32 cellular contexts compared by ENCODE assay signal in the genomic region with DNA sequence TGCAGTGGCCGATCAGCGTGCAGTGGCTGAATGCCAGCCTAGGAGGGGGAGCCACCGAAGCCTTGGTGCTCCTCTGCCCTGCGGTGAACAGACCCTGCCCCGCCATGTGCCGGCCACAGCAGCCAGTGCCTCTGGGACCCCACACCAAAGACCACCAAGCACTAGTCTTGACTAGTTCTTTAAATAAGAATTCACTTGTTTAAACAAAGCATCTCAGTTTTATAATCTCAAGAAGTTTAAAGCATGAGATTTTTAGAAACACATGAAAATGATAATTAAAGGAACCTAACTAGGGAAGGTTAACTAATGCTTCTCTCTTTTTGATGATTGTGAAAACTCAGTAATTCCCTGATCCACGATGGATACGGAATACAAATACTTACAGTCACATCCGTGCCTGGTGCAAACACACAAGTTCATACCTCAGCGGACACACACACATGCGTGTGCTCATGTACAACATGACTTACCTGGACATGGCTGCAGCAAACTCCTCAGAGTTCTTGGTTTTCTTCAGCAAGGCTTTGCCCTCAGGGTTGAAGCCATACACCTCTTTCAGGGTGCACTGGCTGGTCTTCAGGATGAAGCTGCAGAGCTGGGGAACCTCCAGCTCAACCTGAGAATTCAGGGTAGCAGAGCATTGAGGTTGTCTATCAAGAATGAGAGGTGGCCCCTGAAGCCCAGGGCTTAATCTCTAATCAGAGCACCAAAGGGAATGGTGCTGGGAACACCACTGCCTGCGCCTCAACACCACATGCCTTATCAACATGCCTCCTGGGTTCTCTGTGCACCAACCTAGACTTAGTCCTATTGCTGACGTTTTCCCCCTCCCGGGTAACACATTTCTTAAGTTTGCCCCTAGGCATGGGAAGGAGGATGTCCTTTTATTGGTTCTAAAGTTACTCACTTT. TPM values are rescaled to one million over a fixed set of nuclear protein-coding genes. Genes with fewer than 3 reads are reported as not detected.
"Had no signal": no experiment of that assay in that cellular context is flagged by ENCODE, and none has a peak within 500 bp of the region (broad histone marks: within the 10 kb centered on the region; RNA-seq: fewer than 3 reads in every experiment).

No MANE protein-coding gene starts in this region.

- H3K9me3 ChIP-seq: adrenal gland, esophagus squamous epithelium, left lung, pancreas, prostate gland, spleen had no signal

- H3K27ac ChIP-seq: adrenal gland, cardiac muscle cell, left lung, pancreas, prostate gland, spleen, WERI-Rb-1 had no signal

- H3K4me3 ChIP-seq: adrenal gland, cardiac muscle cell, esophagus squamous epithelium, left lung, pancreas, prostate gland, spleen had no signal

- H3K4me1 ChIP-seq: adrenal gland, prostate gland had no signal

- ATAC-seq: activated CD4-positive, CD25-positive, alpha-beta regulatory T cell treated with anti-CD3 and anti-CD28 coated beads, Interleukin-2, amount 50 U/mL, for 24 hours; left lung; pancreas; T-helper 17 cell had no signal

- H3K36me3 ChIP-seq: adrenal gland, cardiac muscle cell, esophagus squamous epithelium, left lung, pancreas, prostate gland, spleen, WERI-Rb-1 had no signal

- DNase-seq: activated CD4-positive, alpha-beta T cell treated with anti-CD3 and anti-CD28 coated beads for 48 hours; activated CD4-positive, alpha-beta T cell treated with anti-CD3 and anti-CD28 coated beads, Interleukin-2, amount 50 U/mL, for 48 hours; activated CD8-positive, alpha-beta memory T cell treated with anti-CD3 and anti-CD28 coated beads for 24 hours; activated effector memory CD4-positive, alpha-beta T cell treated with anti-CD3 and anti-CD28 coated beads, Interleukin-2, amount 50 U/mL, for 16 hours; activated naive CD4-positive, alpha-beta T cell treated with anti-CD3 and anti-CD28 coated beads for 36 hours; activated naive CD8-positive, alpha-beta T cell treated with anti-CD3 and anti-CD28 coated beads for 36 hours; activated T-cell treated with anti-CD3 and anti-CD28 coated beads, Interleukin-2, amount 50 U/mL, for 1 hour; adrenal gland; aorta; effector CD4-positive, alpha-beta T cell; esophagus squamous epithelium; glutamatergic neuron; hypothalamus; immature natural killer cell; mammary epithelial cell; naive B cell; nucleus accumbens; pancreas; retina; spleen; stimulated activated naive CD4-positive, alpha-beta T cell; T-helper 17 cell; T1000; trophoblast cell; WERI-Rb-1 had no signal

RNA-seq across cellular contexts. Expression of gene APOB, which starts 3.1 kb away (rescaled TPM):
- total RNA-seq: activated naive CD4-positive, alpha-beta T cell treated with anti-CD3 and anti-CD28 coated beads for 36 hours; activated naive CD8-positive, alpha-beta T cell treated with anti-CD3 and anti-CD28 coated beads for 36 hours; activated T-helper 1 cell treated with anti-CD3 and anti-CD28 coated beads, Interleukin-12 subunit alpha, Interleukin-12 subunit beta, Interleukin-2, Interleukin-4 antibody, amounts not matched to agents 30 ng/mL and 10 ng/mL and 1 ng/mL, durations not matched to agents 14 hours and 24 hours and 36 hours; kidney epithelial cell; mammary epithelial cell; T-helper 17 cell had no signal
- polyA plus RNA-seq: immature natural killer cell, mammary epithelial cell, neural cell had no signal
